Comparison of ENCODE assay signal across 18 cellular contexts in the genomic region with DNA sequence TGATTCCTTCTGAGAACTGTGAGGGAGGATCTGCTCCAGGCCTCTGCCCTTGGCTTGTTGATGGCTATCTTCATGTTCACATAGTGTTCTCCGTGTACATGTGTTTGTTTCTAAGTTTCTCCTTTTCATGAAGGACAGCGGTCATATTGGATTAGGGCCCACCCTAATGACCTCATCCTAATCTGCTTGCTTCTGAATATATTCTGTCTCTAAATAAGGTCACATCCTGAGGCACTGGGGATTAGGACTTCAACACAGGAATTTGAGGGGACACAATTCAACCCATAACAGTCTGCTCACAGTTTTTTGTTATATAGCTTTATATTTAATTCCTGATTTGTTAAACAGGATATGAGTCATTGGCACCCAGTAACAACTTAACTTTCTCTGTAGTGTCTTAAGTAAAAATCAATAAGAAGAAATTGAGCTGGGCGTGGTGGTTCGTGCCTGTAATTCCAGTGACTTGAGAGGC. TPM values are rescaled to one million over a fixed set of nuclear protein-coding genes. Genes with fewer than 3 reads are reported as not detected.
DNase-seq lines count a peak whose midpoint lies in the region; FAIRE-seq and TF ChIP-seq lines count a peak whose summit lies in the region.
"Had no signal": no experiment of that assay in that cellular context is flagged by ENCODE, and none has a peak within 500 bp of the region (broad histone marks: within the 10 kb centered on the region; RNA-seq: fewer than 3 reads in every experiment).

No MANE protein-coding gene starts in this region.

- H3K27me3 ChIP-seq in vagina = no peaks in the 10 kb centered on the region
- H3K27me3 ChIP-seq: suprapubic skin had no signal

- TF ChIP-seq CTCF in choroid plexus epithelial cell (conservative IDR thresholded peaks at IDR 0.05; ENCODE audit: low read depth, low read length) (no peak), vagina (IDR thresholded peaks at IDR 0.05) (no peak)

- no peaks in the 10 kb centered on the region for H3K4me1 ChIP-seq in vagina
- H3K4me1 ChIP-seq: suprapubic skin had no signal

- H3K36me3 ChIP-seq in vagina = peaks cover 0 to 7% of the 10 kb centered on the region in 2 donors
- H3K36me3 ChIP-seq: suprapubic skin had no signal

- FAIRE-seq in H54 (lab: Jason Lieb, UNC) = no peak

- peak; percentile 9 for DNase-seq in H54 (ENCODE audit: insufficient read length, low spot score)
- DNase-seq in NCI-H226 = peak; percentile 1
- DNase-seq in choroid plexus epithelial cell (ENCODE audit: low read depth) = peak; percentile 45
- DNase-seq in kidney tubule cell (ENCODE audit: low spot score) = peak; percentile 39
- no peak for DNase-seq in vagina (ENCODE audit: extremely low spot score in 2 of 2)
- DNase-seq in effector CD8-positive, alpha-beta T cell (lab: John Stamatoyannopoulos, UW) = no peak
- no peak for DNase-seq in NCI-H69 (lab: John Stamatoyannopoulos, UW)
- no peak for DNase-seq in stimulated activated CD4-positive, alpha-beta T cell treated with anti-CD3 and anti-CD28 coated beads, Interleukin-2, amount 100 ng/mL, for 24 hours
- DNase-seq: activated CD4-positive, alpha-beta T cell treated with anti-CD3 and anti-CD28 coated beads for 4 hours; activated T-cell treated with anti-CD3 and anti-CD28 coated beads, Interleukin-2, amount 50 U/mL, for 48 hours; aorta; CD4-positive, alpha-beta T cell; endodermal cell; KG1; NCI-H2081 treated with DMSO at 0.1 percent for 48 hours; occipital lobe; stimulated activated CD4-positive, alpha-beta T cell treated with anti-CD3 and anti-CD28 coated beads, Interleukin-12 subunit alpha, Interleukin-12 subunit beta, amount 100 ng/mL, for 4 hours had no signal

- intact Hi-C loops in vagina (cut with DNase I) = no loop called here

- H3K9me3 ChIP-seq in vagina = no peaks in the 10 kb centered on the region
- H3K9me3 ChIP-seq: suprapubic skin had no signal

- H3K4me3 ChIP-seq in choroid plexus epithelial cell (ENCODE audit: low read depth, low read length) (no peak overlapping the region), vagina (no peak overlapping the region)
- H3K4me3 ChIP-seq: suprapubic skin had no signal

- H3K27ac ChIP-seq in vagina = no peak overlapping the region
- H3K27ac ChIP-seq: suprapubic skin had no signal

- TF ChIP-seq POLR2A in H54 (IDR thresholded peaks at IDR 0.05; ENCODE audit: low read depth, low read length) (no peak), vagina (IDR thresholded peaks at IDR 0.05) (no peak)

RNA-seq across cellular contexts. Expression of a gene that starts 39.5 kb away (rescaled TPM):
- total RNA-seq in vagina = 15.5 TPM

Comparison
In these comparisons a context has a peak if more than half of its experiments do, and no peak if none do; other contexts are left out.
1. DNase-seq: peak in H54 (single experiment), NCI-H226 (single experiment), choroid plexus epithelial cell (single experiment) and kidney tubule cell (single experiment); none in vagina (0 of 2), effector CD8-positive, alpha-beta T cell (single experiment), NCI-H69 (single experiment) and stimulated activated CD4-positive, alpha-beta T cell treated with anti-CD3 and anti-CD28 coated beads, Interleukin-2, amount 100 ng/mL, for 24 hours (0 of 2).